Comparison of ENCODE assay signal across 15 cellular contexts in the genomic region with DNA sequence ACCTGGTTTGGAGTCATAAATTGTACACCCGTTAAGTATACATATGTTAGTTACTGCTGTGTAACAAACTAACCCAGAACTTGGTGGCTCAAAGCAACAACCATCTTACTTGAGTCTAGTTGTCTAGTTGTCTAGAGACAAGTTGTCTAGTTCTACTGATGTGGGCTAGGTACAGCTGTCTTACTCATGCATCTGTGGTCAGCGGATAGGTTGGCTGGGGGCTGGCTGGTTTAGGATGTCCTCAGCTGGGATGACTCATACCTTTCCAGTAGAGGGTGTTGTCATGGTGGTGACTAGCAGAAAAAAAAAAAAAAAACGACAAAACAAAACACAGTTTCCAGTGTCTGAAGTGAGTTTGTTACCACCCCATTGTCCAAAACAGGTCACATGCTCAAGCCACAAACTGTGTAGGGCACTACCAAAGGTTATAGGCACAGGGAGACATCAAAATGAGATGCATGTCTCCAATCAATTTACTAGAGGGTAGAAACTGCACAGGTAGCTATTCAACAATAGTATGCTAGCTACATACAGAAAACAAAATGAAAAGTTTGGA.
DNase-seq lines count a peak whose midpoint lies in the region; ATAC-seq and TF ChIP-seq lines count a peak whose summit lies in the region.
"Had no signal": no experiment of that assay in that cellular context is flagged by ENCODE, and none has a peak within 500 bp of the region (broad histone marks: within the 10 kb centered on the region; RNA-seq: fewer than 3 reads in every experiment).

No MANE protein-coding gene starts in this region.

- peaks cover 7% of the 10 kb centered on the region for H3K9me3 ChIP-seq in mammary epithelial cell (replicated peaks; ENCODE audit: insufficient read depth, low read length)

- H3K9ac ChIP-seq in mammary epithelial cell (ENCODE audit: insufficient read depth, low read length) = no peak overlapping the region

- peaks cover 3% of the 10 kb centered on the region for H3K27me3 ChIP-seq in mammary epithelial cell (ENCODE audit: insufficient read depth, low read length)

- no peak overlapping the region for H3K27ac Mint-ChIP-seq in activated CD4-positive, alpha-beta memory T cell treated with anti-CD3 and anti-CD28 coated beads for 36 hours
- no peak overlapping the region for H3K27ac Mint-ChIP-seq in activated CD4-positive, alpha-beta memory T cell treated with anti-CD3 and anti-CD28 coated beads, Interleukin-2, amount 10 ng/mL, durations not matched to agents 7 days and 5 days
- H3K27ac Mint-ChIP-seq: endodermal cell; naive thymus-derived CD8-positive, alpha-beta T cell; T-cell had no signal

- H4K20me1 ChIP-seq in mammary epithelial cell (ENCODE audit: insufficient read depth, low read length) = no peaks in the 10 kb centered on the region

- 47% methylated on average over 3 of the region's 3 CpGs for WGBS in mammary epithelial cell (ENCODE audit: low coverage, missing lambda C conversion rate)

- no peak overlapping the region for H2AFZ ChIP-seq in mammary epithelial cell (ENCODE audit: low read depth, low read length)

- dilution Hi-C loops in mammary epithelial cell (cut with HindIII; ENCODE audit: low sequenced_read_pairs) = no loop called here

- H3K27ac ChIP-seq in mammary epithelial cell (ENCODE audit: insufficient read depth, low read depth, low read length) = no peak overlapping the region

- H3K36me3 Mint-ChIP-seq in activated CD4-positive, alpha-beta memory T cell treated with anti-CD3 and anti-CD28 coated beads for 36 hours = no peaks in the 10 kb centered on the region
- no peaks in the 10 kb centered on the region for H3K36me3 Mint-ChIP-seq in activated CD4-positive, alpha-beta memory T cell treated with anti-CD3 and anti-CD28 coated beads, Interleukin-2, amount 10 ng/mL, durations not matched to agents 7 days and 5 days (ENCODE audit: low read depth)
- H3K36me3 Mint-ChIP-seq: T-cell had no signal

- no peaks in the 10 kb centered on the region for H3K36me3 ChIP-seq in mammary epithelial cell (ENCODE audit: insufficient read depth, low read length)

- CTCF ChIA-PET in activated CD4-positive, alpha-beta memory T cell treated with anti-CD3 and anti-CD28 coated beads for 36 hours (lab: Charles Lee) = no interaction called here
- CTCF ChIA-PET in activated CD4-positive, alpha-beta memory T cell treated with anti-CD3 and anti-CD28 coated beads, Interleukin-2, amount 10 ng/mL, durations not matched to agents 7 days and 5 days (lab: Charles Lee) = no interaction called here
- CTCF ChIA-PET in mammary epithelial cell (lab: Charles Lee; ENCODE audit: low non-redundant PET) = no interaction called here

- POLR2A ChIA-PET in activated CD4-positive, alpha-beta memory T cell treated with anti-CD3 and anti-CD28 coated beads for 36 hours (lab: Charles Lee) = no interaction called here
- POLR2A ChIA-PET in activated CD4-positive, alpha-beta memory T cell treated with anti-CD3 and anti-CD28 coated beads, Interleukin-2, amount 10 ng/mL, durations not matched to agents 7 days and 5 days (lab: Charles Lee) = no interaction called here

- ATAC-seq in GM19395 (IDR thresholded peaks at IDR 0.05; ENCODE audit: unreplicated experiment) = no peak
- ATAC-seq: naive thymus-derived CD8-positive, alpha-beta T cell; T-cell had no signal

- H3K4me2 ChIP-seq in mammary epithelial cell (ENCODE audit: insufficient read depth, low read depth, low read length) = no peak overlapping the region

- peaks cover 4% of the 10 kb centered on the region for H3K27me3 Mint-ChIP-seq in activated CD4-positive, alpha-beta memory T cell treated with anti-CD3 and anti-CD28 coated beads for 36 hours
- peaks cover 3% of the 10 kb centered on the region for H3K27me3 Mint-ChIP-seq in activated CD4-positive, alpha-beta memory T cell treated with anti-CD3 and anti-CD28 coated beads, Interleukin-2, amount 10 ng/mL, durations not matched to agents 7 days and 5 days

- no peak overlapping the region for H3K4me3 Mint-ChIP-seq in activated CD4-positive, alpha-beta memory T cell treated with anti-CD3 and anti-CD28 coated beads for 36 hours
- no peak overlapping the region for H3K4me3 Mint-ChIP-seq in activated CD4-positive, alpha-beta memory T cell treated with anti-CD3 and anti-CD28 coated beads, Interleukin-2, amount 10 ng/mL, durations not matched to agents 7 days and 5 days
- H3K4me3 Mint-ChIP-seq: endodermal cell; naive thymus-derived CD8-positive, alpha-beta T cell; T-cell had no signal

- H3K4me1 Mint-ChIP-seq in activated CD4-positive, alpha-beta memory T cell treated with anti-CD3 and anti-CD28 coated beads for 36 hours (ENCODE audit: low read depth) = no peaks in the 10 kb centered on the region
- H3K4me1 Mint-ChIP-seq in activated CD4-positive, alpha-beta memory T cell treated with anti-CD3 and anti-CD28 coated beads, Interleukin-2, amount 10 ng/mL, durations not matched to agents 7 days and 5 days = no peaks in the 10 kb centered on the region
- H3K4me1 Mint-ChIP-seq: naive thymus-derived CD8-positive, alpha-beta T cell; T-cell had no signal

- peaks cover 3% of the 10 kb centered on the region for H3K9me3 Mint-ChIP-seq in activated CD4-positive, alpha-beta memory T cell treated with anti-CD3 and anti-CD28 coated beads for 36 hours
- peaks cover 10% of the 10 kb centered on the region for H3K9me3 Mint-ChIP-seq in activated CD4-positive, alpha-beta memory T cell treated with anti-CD3 and anti-CD28 coated beads, Interleukin-2, amount 10 ng/mL, durations not matched to agents 7 days and 5 days
- H3K9me3 Mint-ChIP-seq: endodermal cell had no signal

- no TSS peak for BruUV-seq in mammary epithelial cell (replicated peaks; lab: Mats Ljungman, UMichigan)

- TF ChIP-seq CTCF in mammary epithelial cell (conservative IDR thresholded peaks at IDR 0.05 in 1 of 2, IDR thresholded peaks at IDR 0.05 in 1 of 2; ENCODE audit: extremely low read depth in 1 of 2, insufficient read depth in 1 of 2, low read depth in 1 of 2, low read length in 2 of 2) = no peak

- peak; percentile 9 for DNase-seq in activated CD4-positive, alpha-beta memory T cell treated with anti-CD3 and anti-CD28 coated beads for 36 hours
- DNase-seq in activated CD4-positive, alpha-beta memory T cell treated with anti-CD3 and anti-CD28 coated beads, Interleukin-2, amount 10 ng/mL, durations not matched to agents 7 days and 5 days = no peak
- DNase-seq in M059J (ENCODE audit: low read depth) (peak; percentile 94), mammary epithelial cell (peak; percentile 75), skeletal muscle cell (ENCODE audit: low read depth) (peak; percentile 74), DMS114 treated with DMSO at 0.1 percent for 48 hours (lab: John Stamatoyannopoulos, UW; ENCODE audit: unreplicated experiment) (no peak), hypothalamus (lab: John Stamatoyannopoulos, UW) (no peak)
- DNase-seq: activated CD8-positive, alpha-beta memory T cell treated with anti-CD3 and anti-CD28 coated beads for 24 hours; amniotic stem cell; endodermal cell; naive thymus-derived CD8-positive, alpha-beta T cell; NCI-H69; stimulated activated CD4-positive, alpha-beta T cell treated with anti-CD3 and anti-CD28 coated beads, Interleukin-12 subunit alpha, Interleukin-12 subunit beta, amount 100 ng/mL, for 4 hours; T-cell had no signal

- H3K4me1 ChIP-seq in mammary epithelial cell (ENCODE audit: insufficient read depth, low read length) = no peaks in the 10 kb centered on the region

- no peaks in the 10 kb centered on the region for H3K79me2 ChIP-seq in mammary epithelial cell (ENCODE audit: insufficient read depth, low read length)

- intact Hi-C loops in activated CD4-positive, alpha-beta memory T cell treated with anti-CD3 and anti-CD28 coated beads for 36 hours (cut with micrococcal nuclease) = no loop called here
- intact Hi-C loops in mammary epithelial cell (cut with micrococcal nuclease) = no loop called here

- in situ Hi-C loops in mammary epithelial cell (cut with MboI; ENCODE audit: low sequenced_read_pairs in 2 of 2) = no loop called here

- no peak overlapping the region for H3K4me3 ChIP-seq in mammary epithelial cell (replicated peaks in 1 of 3; ENCODE audit: insufficient read depth in 1 of 3, low read depth in 2 of 3, low read length in 3 of 3)
- H3K4me3 ChIP-seq in skeletal muscle cell (ENCODE audit: low read depth, low read length) = no peak overlapping the region

Comparison
In these comparisons a context has a peak if more than half of its experiments do, and no peak if none do; other contexts are left out.
1. DNase-seq: peak in activated CD4-positive, alpha-beta memory T cell treated with anti-CD3 and anti-CD28 coated beads for 36 hours (single experiment), M059J (single experiment), mammary epithelial cell (single experiment) and skeletal muscle cell (single experiment); none in activated CD4-positive, alpha-beta memory T cell treated with anti-CD3 and anti-CD28 coated beads, Interleukin-2, amount 10 ng/mL, durations not matched to agents 7 days and 5 days (single experiment), DMS114 treated with DMSO at 0.1 percent for 48 hours (single experiment) and hypothalamus (0 of 51).